26 cellular contexts compared by ENCODE assay signal in genomic region chr10:121368347-121369025, GRCh38.
DNase-seq lines count a peak whose midpoint lies in the region; ATAC-seq and TF ChIP-seq lines count a peak whose summit lies in the region.
"Had no signal": no experiment of that assay in that cellular context is flagged by ENCODE, and none has a peak within 500 bp of the region (broad histone marks: within the 10 kb centered on the region; RNA-seq: fewer than 3 reads in every experiment).

No MANE protein-coding gene starts in this region.

- intact Hi-C loops in esophagus muscularis mucosa (cut with DNase I) = no loop called here

- H3K4me1 ChIP-seq in esophagus muscularis mucosa = no peaks in the 10 kb centered on the region
- no peaks in the 10 kb centered on the region for H3K4me1 ChIP-seq in SK-N-SH (ENCODE audit: control insufficient read depth in 1 of 2, insufficient read depth in 2 of 2, low read depth in 1 of 2, low read length in 1 of 2)
- H3K4me1 ChIP-seq: body of pancreas, esophagus squamous epithelium, gastroesophageal sphincter, parathyroid adenoma, suprapubic skin had no signal

- in situ Hi-C loops in GM13977 (cut with MboI; ENCODE audit: low pct_unique_long_range_greater_than_20kb, low sequenced_read_pairs, unreplicated experiment) = no loop called here

- CTCF ChIA-PET in SK-N-SH (lab: Yijun Ruan, JAX) = no interaction called here

- POLR2A ChIA-PET in SK-N-SH (lab: Yijun Ruan, JAX) = no interaction called here

- TF ChIP-seq EP300 in esophagus muscularis mucosa (IDR thresholded peaks at IDR 0.05) (no peak), SK-N-SH (IDR thresholded peaks at IDR 0.05; ENCODE audit: borderline replicate concordance in 1 of 2, low read depth in 1 of 2, low read length in 1 of 2) (no peak)

- H3K9ac ChIP-seq in SK-N-SH = no peak overlapping the region
- H3K9ac ChIP-seq: BLaER1 treated with 17β-estradiol and CSF1 and Interleukin-3, amounts not matched to agents 10 nM and 100 nM; parathyroid adenoma had no signal

- H3K36me3 ChIP-seq in esophagus muscularis mucosa (no peaks in the 10 kb centered on the region), SK-N-SH (replicated peaks in 1 of 2; ENCODE audit: control insufficient read depth in 1 of 2, insufficient read depth in 2 of 2, low read length in 1 of 2) (no peaks in the 10 kb centered on the region)
- H3K36me3 ChIP-seq: BLaER1 treated with 17β-estradiol and CSF1 and Interleukin-3, amounts not matched to agents 10 nM and 100 nM; esophagus squamous epithelium; gastroesophageal sphincter; suprapubic skin had no signal

- H3K9me3 Mint-ChIP-seq in nephron = no peaks in the 10 kb centered on the region
- H3K9me3 Mint-ChIP-seq: activated B cell treated with CpG ODN at 0.5 μM for 24 hours; effector memory CD8-positive, alpha-beta T cell had no signal

- H3K27ac ChIP-seq in esophagus muscularis mucosa (replicated peaks in 1 of 4) (no peak overlapping the region), SK-N-SH (ENCODE audit: low read depth in 2 of 2, low read length in 1 of 2) (no peak overlapping the region)
- H3K27ac ChIP-seq: BLaER1 treated with 17β-estradiol and CSF1 and Interleukin-3, amounts not matched to agents 10 nM and 100 nM; body of pancreas; esophagus squamous epithelium; gastroesophageal sphincter; parathyroid adenoma; suprapubic skin had no signal

- DNase-seq in GM12865 (ENCODE audit: low read depth) (peak; percentile 5), NCI-H2171 treated with DMSO at 0.1 percent for 48 hours (lab: John Stamatoyannopoulos, UW) (peak; percentile 21), esophagus muscularis mucosa (ENCODE audit: extremely low spot score) (peak; percentile 50), kidney tubule cell (ENCODE audit: low spot score) (no peak), GM13977 (ENCODE audit: low spot score) (no peak), SK-N-SH (no peak)
- DNase-seq: ACHN; activated B cell treated with CpG ODN at 0.5 μM for 24 hours; activated CD4-positive, alpha-beta T cell treated with anti-CD3 and anti-CD28 coated beads, Interleukin-2, amount 50 U/mL, for 4 hours; activated CD8-positive, alpha-beta memory T cell treated with anti-CD3 and anti-CD28 coated beads, Interleukin-2, amount 50 U/mL, for 4 hours; activated effector memory CD4-positive, alpha-beta T cell treated with anti-CD3 and anti-CD28 coated beads, Interleukin-2, amount 50 U/mL, for 16 hours; body of pancreas; effector memory CD8-positive, alpha-beta T cell; esophagus squamous epithelium; HCEC 1CT; kidney glomerular epithelial cell; MV-4-11; NCI-H1930; nephron progenitor cell had no signal

- H3K27me3 ChIP-seq in esophagus muscularis mucosa (no peaks in the 10 kb centered on the region), SK-N-SH (ENCODE audit: insufficient read depth) (no peaks in the 10 kb centered on the region)
- H3K27me3 ChIP-seq: BLaER1 treated with 17β-estradiol and CSF1 and Interleukin-3, amounts not matched to agents 10 nM and 100 nM; body of pancreas; esophagus squamous epithelium; gastroesophageal sphincter; suprapubic skin had no signal

- H3K36me3 Mint-ChIP-seq in nephron (ENCODE audit: low read depth) = no peaks in the 10 kb centered on the region

- H3K27me3 Mint-ChIP-seq in nephron (ENCODE audit: low read depth) = peaks cover 8% of the 10 kb centered on the region
- H3K27me3 Mint-ChIP-seq: activated B cell treated with CpG ODN at 0.5 μM for 24 hours had no signal

- no peak overlapping the region for H3K4me2 ChIP-seq in SK-N-SH
- H3K4me2 ChIP-seq: BLaER1 treated with 17β-estradiol and CSF1 and Interleukin-3, amounts not matched to agents 10 nM and 100 nM had no signal

- peaks cover 20% of the 10 kb centered on the region for H3K4me1 Mint-ChIP-seq in nephron
- H3K4me1 Mint-ChIP-seq: activated B cell treated with CpG ODN at 0.5 μM for 24 hours had no signal

- no peaks in the 10 kb centered on the region for H3K9me2 ChIP-seq in SK-N-SH

- no peak for TF ChIP-seq POLR2A in esophagus muscularis mucosa (IDR thresholded peaks at IDR 0.05; ENCODE audit: low read depth)

- H3K79me2 ChIP-seq in SK-N-SH (ENCODE audit: insufficient read depth) = no peaks in the 10 kb centered on the region
- H3K79me2 ChIP-seq: parathyroid adenoma had no signal

- TF ChIP-seq RAD21 in SK-N-SH (IDR thresholded peaks at IDR 0.05; ENCODE audit: low read length) = no peak

- peak overlapping the region in 2 of 3 experiments; percentile 3 to 27 for H3K27ac Mint-ChIP-seq in nephron
- H3K27ac Mint-ChIP-seq: activated B cell treated with CpG ODN at 0.5 μM for 24 hours; effector memory CD8-positive, alpha-beta T cell had no signal

- TF ChIP-seq CTCF in GM12865 (IDR thresholded peaks at IDR 0.05; ENCODE audit: insufficient read depth, low read depth, low read length, missing control alignments) (no peak), esophagus muscularis mucosa (IDR thresholded peaks at IDR 0.05) (no peak), nephron (IDR thresholded peaks at IDR 0.05; ENCODE audit: unreplicated experiment in 3 of 3) (no peak), GM13977 (IDR thresholded peaks at IDR 0.05; ENCODE audit: extremely low read depth, insufficient read depth, missing control alignments) (no peak), SK-N-SH (IDR thresholded peaks at IDR 0.05) (no peak)

- WGBS in esophagus muscularis mucosa = 52% methylated on average over 9 of the region's 9 CpGs
- WGBS in SK-N-SH (ENCODE audit: low lambda C conversion rate) = 41% methylated on average over 9 of the region's 9 CpGs

- no peak overlapping the region for H2AFZ ChIP-seq in SK-N-SH (ENCODE audit: low read depth)
- H2AFZ ChIP-seq: parathyroid adenoma had no signal

- H3F3A ChIP-seq in SK-N-SH (replicated peaks; ENCODE audit: insufficient read depth) = no peaks in the 10 kb centered on the region

- H3K4me3 ChIP-seq in GM12865 (ENCODE audit: low read depth, low read length) = no peak overlapping the region
- H3K4me3 ChIP-seq in esophagus muscularis mucosa = no peak overlapping the region
- no peak overlapping the region for H3K4me3 ChIP-seq in SK-N-SH (ENCODE audit: low read depth in 2 of 2, low read length in 1 of 2)
- H3K4me3 ChIP-seq: BLaER1 treated with 17β-estradiol and CSF1 and Interleukin-3, amounts not matched to agents 10 nM and 100 nM; body of pancreas; esophagus squamous epithelium; gastroesophageal sphincter; K562; suprapubic skin had no signal

- no peaks in the 10 kb centered on the region for H3K9me3 ChIP-seq in esophagus muscularis mucosa
- no peaks in the 10 kb centered on the region for H3K9me3 ChIP-seq in SK-N-SH
- H3K9me3 ChIP-seq: body of pancreas, esophagus squamous epithelium, gastroesophageal sphincter, suprapubic skin had no signal

- no peak for ATAC-seq in HG03442 (IDR thresholded peaks at IDR 0.05; ENCODE audit: unreplicated experiment)
- ATAC-seq: body of pancreas; effector memory CD8-positive, alpha-beta T cell; gastroesophageal sphincter; K562 had no signal

- peak overlapping the region in 1 of 3 experiments; percentile 11 for H3K4me3 Mint-ChIP-seq in nephron
- H3K4me3 Mint-ChIP-seq: activated B cell treated with CpG ODN at 0.5 μM for 24 hours; effector memory CD8-positive, alpha-beta T cell; nephron progenitor cell had no signal

- no peaks in the 10 kb centered on the region for H4K20me1 ChIP-seq in SK-N-SH (ENCODE audit: insufficient read depth)
- H4K20me1 ChIP-seq: BLaER1 treated with 17β-estradiol and CSF1 and Interleukin-3, amounts not matched to agents 10 nM and 100 nM had no signal

TF ChIP-seq in SK-N-SH, 30 proteins besides CTCF, POLR2A, EP300 and RAD21:
- TF ChIP-seq FOSL2 (IDR thresholded peaks at IDR 0.05; ENCODE audit: borderline replicate concordance, low read depth) (no peak), MEF2A (IDR thresholded peaks at IDR 0.05; ENCODE audit: borderline replicate concordance, low read depth) (no peak), FOXJ3 (CRISPR knock-in tag; IDR thresholded peaks at IDR 0.05) (no peak), USF2 (IDR thresholded peaks at IDR 0.05; ENCODE audit: borderline replicate concordance, low read depth, low read length) (no peak), TEAD4 (IDR thresholded peaks at IDR 0.05; ENCODE audit: borderline replicate concordance, insufficient read depth) (no peak), GATA2 (CRISPR knock-in tag; IDR thresholded peaks at IDR 0.05) (no peak), RFX5 (IDR thresholded peaks at IDR 0.05; ENCODE audit: low read length) (no peak), RCOR1 (IDR thresholded peaks at IDR 0.05; ENCODE audit: low read length) (no peak), ELF1 (IDR thresholded peaks at IDR 0.05) (no peak)

Comparison
In these comparisons a context has a peak if more than half of its experiments do, and no peak if none do; other contexts are left out.
1. DNase-seq: peak in GM12865 (single experiment), NCI-H2171 treated with DMSO at 0.1 percent for 48 hours (single experiment) and esophagus muscularis mucosa (single experiment); none in kidney tubule cell (single experiment), GM13977 (single experiment) and SK-N-SH (single experiment).